In genomic region chr4:15427126-15427525, GRCh38 we compare ENCODE assay signal across 21 cellular contexts. TPM values are rescaled to one million over a fixed set of nuclear protein-coding genes. Genes with fewer than 3 reads are reported as not detected.
DNase-seq lines count a peak whose midpoint lies in the region; ATAC-seq, FAIRE-seq and TF ChIP-seq lines count a peak whose summit lies in the region.
"Had no signal": no experiment of that assay in that cellular context is flagged by ENCODE, and none has a peak within 500 bp of the region (broad histone marks: within the 10 kb centered on the region; RNA-seq: fewer than 3 reads in every experiment).

No MANE protein-coding gene starts in this region.

- H2AFZ ChIP-seq in HepG2 (ENCODE audit: low read length) (no peak overlapping the region), H9 (ENCODE audit: low read length) (no peak overlapping the region), GM23248 (no peak overlapping the region)
- H2AFZ ChIP-seq: GM23338 had no signal

- H3K27me3 ChIP-seq in HepG2 (ENCODE audit: control insufficient read depth in 1 of 2, insufficient read depth in 2 of 2, low read length in 2 of 2) = no peaks in the 10 kb centered on the region
- no peaks in the 10 kb centered on the region for H3K27me3 ChIP-seq in right lobe of liver
- no peaks in the 10 kb centered on the region for H3K27me3 ChIP-seq in gastroesophageal sphincter
- no peaks in the 10 kb centered on the region for H3K27me3 ChIP-seq in gastrocnemius medialis
- no peaks in the 10 kb centered on the region; the same call in 1 of the 2 replicates for H3K27me3 ChIP-seq in H9 (ENCODE audit: insufficient read depth, low read length)
- H3K27me3 ChIP-seq in GM23248 (replicated peaks; ENCODE audit: insufficient read depth) = peaks cover 3% of the 10 kb centered on the region; the same call in 1 of the 2 replicates
- H3K27me3 ChIP-seq: BLaER1 treated with 17β-estradiol and CSF1 and Interleukin-3, amounts not matched to agents 10 nM and 100 nM; neutrophil had no signal

- 2% methylated on average over 4 of the region's 4 CpGs for WGBS in HepG2 (ENCODE audit: low lambda C conversion rate)
- WGBS in right lobe of liver (ENCODE audit: insufficient coverage, low coverage, low lambda C conversion rate, missing lambda C conversion rate) = 39% methylated on average over 4 of the region's 4 CpGs
- 46 to 58% methylated on average over 4 of the region's 4 CpGs for WGBS in gastroesophageal sphincter (ENCODE audit: low coverage in 1 of 2), 2 donors
- WGBS in H9 (ENCODE audit: extremely low coverage, insufficient read length, low lambda C conversion rate) = no CpG with 5 or more reads among the region's 4 CpGs
- WGBS in GM23248 (ENCODE audit: low coverage in 1 of 2, low lambda C conversion rate in 2 of 2, missing lambda C conversion rate in 2 of 2), 2 experiments = 50 to 60% methylated on average over 4 of the region's 4 CpGs

- TF ChIP-seq RAD21 in HepG2 (CRISPR knock-in tag; IDR thresholded peaks at IDR 0.05) = no peak

- H4K20me1 ChIP-seq in HepG2 (ENCODE audit: insufficient read depth, low read length) = no peaks in the 10 kb centered on the region
- no peaks in the 10 kb centered on the region for H4K20me1 ChIP-seq in H9 (ENCODE audit: control insufficient read depth, insufficient read depth, insufficient read length)
- H4K20me1 ChIP-seq in GM23248 (ENCODE audit: insufficient read depth) = no peaks in the 10 kb centered on the region
- H4K20me1 ChIP-seq: BLaER1 treated with 17β-estradiol and CSF1 and Interleukin-3, amounts not matched to agents 10 nM and 100 nM had no signal

- H3K56ac ChIP-seq in H9 (ENCODE audit: insufficient read length, low read depth, low read length) = no peak overlapping the region

- no peak overlapping the region for H3K23ac ChIP-seq in H9 (ENCODE audit: insufficient read length, low read depth, low read length)

- no peak overlapping the region for H2BK12ac ChIP-seq in H9 (ENCODE audit: insufficient read length, low read depth, low read length)

- no peak overlapping the region for H2BK20ac ChIP-seq in H9 (ENCODE audit: low read depth, low read length, poor library complexity, severe bottlenecking)

- H3K4me3 ChIP-seq in HepG2 (replicated peaks in 1 of 3; ENCODE audit: insufficient read depth in 1 of 3, low read depth in 2 of 3, low read length in 3 of 3) (no peak overlapping the region), right lobe of liver (no peak overlapping the region), gastroesophageal sphincter (peak overlapping the region; percentile 29 to 32), gastrocnemius medialis (no peak overlapping the region), GM23248 (no peak overlapping the region)
- H3K4me3 ChIP-seq: A549; BLaER1 treated with 17β-estradiol and CSF1 and Interleukin-3, amounts not matched to agents 10 nM and 100 nM; GM23338 had no signal

- H3K9ac ChIP-seq in HepG2 (ENCODE audit: insufficient read depth, low read depth, low read length) = no peak overlapping the region
- H3K9ac ChIP-seq in H9 (ENCODE audit: extremely low read depth, insufficient read length, low read length) = no peak overlapping the region
- no peak overlapping the region for H3K9ac ChIP-seq in GM23248
- H3K9ac ChIP-seq: BLaER1 treated with 17β-estradiol and CSF1 and Interleukin-3, amounts not matched to agents 10 nM and 100 nM had no signal

- H3K79me2 ChIP-seq in HepG2 (ENCODE audit: insufficient read depth, low read length) (no peaks in the 10 kb centered on the region), H9 (ENCODE audit: insufficient read depth, low read length) (no peaks in the 10 kb centered on the region), GM23248 (ENCODE audit: insufficient read depth) (no peaks in the 10 kb centered on the region)

- CTCF ChIA-PET in HepG2 (lab: Yijun Ruan, JAX; ENCODE audit: low intra/inter-chr PET ratio, low total read pairs) = no interaction called here

- POLR2A ChIA-PET in HepG2 (lab: Yijun Ruan, JAX) = no interaction called here

- no peak for FAIRE-seq in HepG2 (lab: Jason Lieb, UNC)
- FAIRE-seq: A549, TTC549 had no signal

- H2BK5ac ChIP-seq in H9 (ENCODE audit: insufficient read length, low read length) = no peak overlapping the region

- H2BK120ac ChIP-seq in H9 (ENCODE audit: low read depth, low read length, poor library complexity, severe bottlenecking) = no peak overlapping the region

- H2AK5ac ChIP-seq in H9 (ENCODE audit: insufficient read length, low read length) = no peak overlapping the region

- H4K91ac ChIP-seq in H9 (ENCODE audit: insufficient read length, low read depth, low read length) = no peak overlapping the region

- H3K9me3 ChIP-seq in HepG2 (ENCODE audit: low read length) (no peaks in the 10 kb centered on the region), right lobe of liver (no peaks in the 10 kb centered on the region), gastroesophageal sphincter (no peaks in the 10 kb centered on the region), gastrocnemius medialis (no peaks in the 10 kb centered on the region), H9 (ENCODE audit: control insufficient read depth, low read depth, low read length) (no peaks in the 10 kb centered on the region), GM23248 (ENCODE audit: low read depth) (no peaks in the 10 kb centered on the region)
- H3K9me3 ChIP-seq: A549, neutrophil had no signal

- no peak overlapping the region for H3K4me3 Mint-ChIP-seq in H9
- H3K4me3 Mint-ChIP-seq: activated CD8-positive, alpha-beta memory T cell treated with anti-CD3 and anti-CD28 coated beads, Interleukin-2, amount 10 ng/mL, durations not matched to agents 7 days and 5 days; GM23338; stimulated activated effector memory CD8-positive, alpha-beta T cell treated with anti-CD3 and anti-CD28 coated beads, Interleukin-12 subunit alpha, Interleukin-12 subunit beta, amount 100 ng/mL, for 72 hours had no signal

- no peak overlapping the region for H3K18ac ChIP-seq in H9 (ENCODE audit: insufficient read length, low read depth, low read length)

- H3T11ph ChIP-seq in H9 (ENCODE audit: low read length) = no peak overlapping the region

- no peak overlapping the region for H2BK15ac ChIP-seq in H9 (ENCODE audit: low read depth, low read length)

- no peak overlapping the region for H4K8ac ChIP-seq in H9 (replicated peaks; ENCODE audit: insufficient read length, low read depth, low read length)

- TF ChIP-seq POLR2A in HepG2 (IDR thresholded peaks at IDR 0.05; ENCODE audit: insufficient read depth in 1 of 2, low read depth in 2 of 2, low read length in 2 of 2) (no peak), right lobe of liver (IDR thresholded peaks at IDR 0.05) (no peak), gastroesophageal sphincter (IDR thresholded peaks at IDR 0.05) (no peak), gastrocnemius medialis (IDR thresholded peaks at IDR 0.05) (no peak)

- no peaks in the 10 kb centered on the region for H3K4me1 Mint-ChIP-seq in H9
- H3K4me1 Mint-ChIP-seq: GM23338 had no signal

- no peaks in the 10 kb centered on the region for H3F3A ChIP-seq in GM23248 (ENCODE audit: insufficient read depth)

- in situ Hi-C loops in HepG2 (cut with HindIII; ENCODE audit: extremely low pct_ligation_motif_present, low pct_unique_long_range_greater_than_20kb) = no loop called here
- in situ Hi-C loops in gastrocnemius medialis (cut with MboI; ENCODE audit: low sequenced_read_pairs in 4 of 4) = no loop called here
- in situ Hi-C loops in GM23248 (cut with MboI) = no loop called here

- no peaks in the 10 kb centered on the region for H3K9me2 ChIP-seq in GM23248 (ENCODE audit: insufficient read depth)

- no peak for TF ChIP-seq EP300 in HepG2 (IDR thresholded peaks at IDR 0.05; ENCODE audit: low read depth in 2 of 2, low read length in 2 of 2)
- no peak for TF ChIP-seq EP300 in HepG2 (CRISPR knock-in tag; IDR thresholded peaks at IDR 0.05; ENCODE audit: borderline replicate concordance)
- TF ChIP-seq EP300 in gastroesophageal sphincter (IDR thresholded peaks at IDR 0.05) = no peak

- H3K27ac ChIP-seq in HepG2 (ENCODE audit: extremely low read length, insufficient read depth, low read length) = no peak overlapping the region
- H3K27ac ChIP-seq in right lobe of liver = no peak overlapping the region
- peak overlapping the region; percentile 48 to 82 (median 74) for H3K27ac ChIP-seq in gastroesophageal sphincter
- peak overlapping the region in 3 of 4 donors; percentile 15 to 44 (median 40) for H3K27ac ChIP-seq in gastrocnemius medialis
- H3K27ac ChIP-seq in H9 (ENCODE audit: insufficient read length, low read depth, low read length) = no peak overlapping the region
- no peak overlapping the region for H3K27ac ChIP-seq in GM23248
- H3K27ac ChIP-seq: A549; BLaER1 treated with 17β-estradiol and CSF1 and Interleukin-3, amounts not matched to agents 10 nM and 100 nM; neutrophil had no signal

- no peaks in the 10 kb centered on the region; the same call in 1 of the 2 replicates for H3K27me3 Mint-ChIP-seq in H9 (ENCODE audit: low read depth)

- intact Hi-C loops in HepG2 (cut with micrococcal nuclease; ENCODE audit: unreplicated experiment) (no loop called here), right lobe of liver (cut with DNase I) (no loop called here), gastrocnemius medialis (cut with DNase I; ENCODE audit: low total_unique reads) (no loop called here)

- DNase-seq in HepG2 (ENCODE audit: low spot score) (no peak), right lobe of liver (no peak), gastrocnemius medialis (no peak), activated T-cell treated with anti-CD3 and anti-CD28 coated beads for 4 hours (no peak), inferior parietal cortex (ENCODE audit: extremely low spot score) (no peak), H9 (no peak), GM23248 (no peak)
- DNase-seq: activated CD4-positive, alpha-beta T cell treated with anti-CD3 and anti-CD28 coated beads for 4 hours; activated CD8-positive, alpha-beta memory T cell treated with anti-CD3 and anti-CD28 coated beads, Interleukin-2, amount 10 ng/mL, durations not matched to agents 7 days and 5 days; cerebellar nuclear complex; effector memory CD4-positive, alpha-beta T cell; NCI-H2171 treated with DMSO at 0.1 percent for 48 hours; NCI-H69 had no signal

- no peak overlapping the region for H3K14ac ChIP-seq in H9 (ENCODE audit: insufficient read depth, low read length)

- H3K23me2 ChIP-seq in H9 (ENCODE audit: insufficient read length, low read depth, low read length, poor library complexity, severe bottlenecking) = no peaks in the 10 kb centered on the region

- no peaks in the 10 kb centered on the region for H3K36me3 ChIP-seq in HepG2 (replicated peaks in 1 of 2; ENCODE audit: control insufficient read depth in 1 of 2, insufficient read depth in 2 of 2, low read length in 2 of 2)
- no peaks in the 10 kb centered on the region for H3K36me3 ChIP-seq in right lobe of liver
- H3K36me3 ChIP-seq in gastroesophageal sphincter = no peaks in the 10 kb centered on the region
- H3K36me3 ChIP-seq in gastrocnemius medialis = no peaks in the 10 kb centered on the region
- H3K36me3 ChIP-seq in GM23248 (ENCODE audit: low read depth) = no peaks in the 10 kb centered on the region
- H3K36me3 ChIP-seq: neutrophil had no signal

- H3K9me3 Mint-ChIP-seq in H9 = no peaks in the 10 kb centered on the region; a peak in 1 of 5 replicates
- H3K9me3 Mint-ChIP-seq: activated T-helper 2 cell treated with anti-CD3 and anti-CD28 coated beads, Interferon-gamma antibody, Interleukin-2, Interleukin-4, amounts not matched to agents 10 μg/mL and 5 μg/mL and 100 μg/mL, durations not matched to agents 14 hours and 24 hours and 36 hours; GM23338; stimulated activated effector memory CD8-positive, alpha-beta T cell treated with anti-CD3 and anti-CD28 coated beads, Interleukin-12 subunit alpha, Interleukin-12 subunit beta, amount 100 ng/mL, for 72 hours had no signal

- H3K4me2 ChIP-seq in HepG2 (ENCODE audit: low read depth, low read length) (no peak overlapping the region), H9 (ENCODE audit: insufficient read depth, insufficient read length, low read length) (no peak overlapping the region), GM23248 (ENCODE audit: unreplicated experiment) (no peak overlapping the region)
- H3K4me2 ChIP-seq: A549; BLaER1 treated with 17β-estradiol and CSF1 and Interleukin-3, amounts not matched to agents 10 nM and 100 nM; GM23338 had no signal

- no TSS peak for BruUV-seq in HepG2 (replicated peaks; lab: Mats Ljungman, UMichigan)

- H3K79me1 ChIP-seq in H9 (ENCODE audit: insufficient read depth, low read depth, low read length, poor library complexity, severe bottlenecking) = no peaks in the 10 kb centered on the region

- H3K4ac ChIP-seq in H9 (ENCODE audit: low read depth, low read length) = no peak overlapping the region

- H3K27ac Mint-ChIP-seq in H9 = no peak overlapping the region
- H3K27ac Mint-ChIP-seq: activated CD8-positive, alpha-beta memory T cell treated with anti-CD3 and anti-CD28 coated beads, Interleukin-2, amount 10 ng/mL, durations not matched to agents 7 days and 5 days; activated T-helper 2 cell treated with anti-CD3 and anti-CD28 coated beads, Interferon-gamma antibody, Interleukin-2, Interleukin-4, amounts not matched to agents 10 μg/mL and 5 μg/mL and 100 μg/mL, durations not matched to agents 14 hours and 24 hours and 36 hours; GM23338; stimulated activated effector memory CD8-positive, alpha-beta T cell treated with anti-CD3 and anti-CD28 coated beads, Interleukin-12 subunit alpha, Interleukin-12 subunit beta, amount 100 ng/mL, for 72 hours had no signal

- no peak for TF ChIP-seq CTCF in HepG2 (CRISPR knock-in tag; IDR thresholded peaks at IDR 0.05)
- TF ChIP-seq CTCF in right lobe of liver (IDR thresholded peaks at IDR 0.05) = no peak
- TF ChIP-seq CTCF in gastroesophageal sphincter (IDR thresholded peaks at IDR 0.05) = no peak
- no peak for TF ChIP-seq CTCF in gastrocnemius medialis (IDR thresholded peaks at IDR 0.05 in 4 of 5, conservative IDR thresholded peaks at IDR 0.05 in 1 of 5)
- no peak for TF ChIP-seq CTCF in H9 (conservative IDR thresholded peaks at IDR 0.05)

- no peaks in the 10 kb centered on the region; a peak in 1 of 7 replicates for H3K36me3 Mint-ChIP-seq in H9 (ENCODE audit: insufficient read depth in 1 of 3, low read depth in 3 of 3)
- H3K36me3 Mint-ChIP-seq: activated CD8-positive, alpha-beta memory T cell treated with anti-CD3 and anti-CD28 coated beads, Interleukin-2, amount 10 ng/mL, durations not matched to agents 7 days and 5 days; stimulated activated effector memory CD8-positive, alpha-beta T cell treated with anti-CD3 and anti-CD28 coated beads, Interleukin-12 subunit alpha, Interleukin-12 subunit beta, amount 100 ng/mL, for 72 hours had no signal

- no peak for ATAC-seq in HepG2
- no peak for ATAC-seq in right lobe of liver
- no peak for ATAC-seq in gastroesophageal sphincter
- no peak for ATAC-seq in gastrocnemius medialis
- ATAC-seq: A549; activated CD8-positive, alpha-beta memory T cell treated with anti-CD3 and anti-CD28 coated beads, Interleukin-2, amount 10 ng/mL, durations not matched to agents 7 days and 5 days; GM23338; stimulated activated effector memory CD8-positive, alpha-beta T cell treated with anti-CD3 and anti-CD28 coated beads, Interleukin-12 subunit alpha, Interleukin-12 subunit beta, amount 100 ng/mL, for 72 hours had no signal

- H4K5ac ChIP-seq in H9 (ENCODE audit: insufficient read length, low read depth, low read length) = no peak overlapping the region

- H3K4me1 ChIP-seq in HepG2 (ENCODE audit: insufficient read depth, low read length) (no peaks in the 10 kb centered on the region), right lobe of liver (no peaks in the 10 kb centered on the region), gastroesophageal sphincter (peaks cover 4 to 67% (median 23%) of the 10 kb centered on the region in 3 donors), gastrocnemius medialis (no peaks in the 10 kb centered on the region), H9 (ENCODE audit: insufficient read depth, low read length) (no peaks in the 10 kb centered on the region), GM23248 (ENCODE audit: insufficient read depth) (no peaks in the 10 kb centered on the region)
- H3K4me1 ChIP-seq: A549 had no signal

RNA-seq across cellular contexts. Expression of gene C1QTNF7, which starts 0.7 kb away (rescaled TPM):
- total RNA-seq in HepG2 (2016; rRNA removed; fragmentation: Illumina TruSeq; extraction: Trizol) (not detected in 2 replicates), right lobe of liver (1 to 10 TPM in 1 of 6 experiments, under 1 TPM in 5; 0.15 to 1.2 (median 0.27) TPM), gastroesophageal sphincter (10 to 100 TPM; 21.1 to 52.1 (median 37.6) TPM), gastrocnemius medialis (10 to 100 TPM in 1 of 4 donors, under 1 TPM in 3; 0.29 to 11.6 (median 0.72) TPM), H9 (2021) (not detected in 2 replicates)
- total RNA-seq in HepG2 (2016; cell fraction: cytosol; rRNA removed; fragmentation: Illumina TruSeq; extraction: Trizol; ENCODE audit: low read depth) = not detected in 2 replicates
- total RNA-seq in HepG2 (2016; cell fraction: insoluble cytoplasmic fraction; rRNA removed; fragmentation: Illumina TruSeq; extraction: Trizol) = not detected in 2 replicates
- not detected in 2 replicates for total RNA-seq in HepG2 (2016; cell fraction: membrane; rRNA removed; fragmentation: Illumina TruSeq; extraction: Trizol)
- not detected in 2 replicates for total RNA-seq in HepG2 (2016; cell fraction: nucleus; rRNA removed; fragmentation: Illumina TruSeq; extraction: Trizol)
- polyA plus RNA-seq in HepG2 (2011; rRNA removed) (not detected in 2 replicates), GM23248 (2016; fragmentation: Nextera tagmentation; extraction: Ambion mirVana) (not detected in 2 replicates)
- not detected in 2 replicates for polyA plus RNA-seq in HepG2 (2011; cell fraction: cytosol; rRNA removed)
- not detected in 2 replicates for polyA plus RNA-seq in HepG2 (2011; cell fraction: nucleus; rRNA removed)
- not detected in 2 replicates for polyA plus RNA-seq in HepG2 (2012)
- polyA plus RNA-seq in HepG2 (2016; cell fraction: cytosol; fragmentation: Illumina TruSeq; extraction: Trizol; ENCODE audit: low read depth) = not detected in 2 replicates
- not detected in 2 replicates for polyA plus RNA-seq in HepG2 (2016; cell fraction: insoluble cytoplasmic fraction; fragmentation: Illumina TruSeq; extraction: Trizol; ENCODE audit: low read depth)
- polyA plus RNA-seq in HepG2 (2016; cell fraction: membrane; fragmentation: Illumina TruSeq; extraction: Trizol; ENCODE audit: low read depth) = not detected in 2 replicates
- not detected in 2 replicates for polyA plus RNA-seq in HepG2 (2016; cell fraction: nucleus; fragmentation: Illumina TruSeq; extraction: Trizol; ENCODE audit: insufficient read depth, low read depth)
- polyA minus RNA-seq in HepG2 (2011; rRNA and poly(A)+ RNA removed; ENCODE audit: low replicate concordance) = not detected in 2 replicates
- not detected in 2 replicates for polyA minus RNA-seq in HepG2 (2011; cell fraction: cytosol; rRNA and poly(A)+ RNA removed)
- polyA minus RNA-seq in HepG2 (2011; cell fraction: nucleus; rRNA and poly(A)+ RNA removed) = not detected in 2 replicates
- not detected in 2 replicates for total RNA-seq in GM23248 (2014; rRNA removed; shearing (Covaris generic))
- total RNA-seq: activated CD8-positive, alpha-beta memory T cell treated with anti-CD3 and anti-CD28 coated beads, Interleukin-2, amount 10 ng/mL, durations not matched to agents 7 days and 5 days; activated T-helper 2 cell treated with anti-CD3 and anti-CD28 coated beads, Interferon-gamma antibody, Interleukin-2, Interleukin-4, amounts not matched to agents 10 μg/mL and 5 μg/mL and 100 μg/mL, durations not matched to agents 14 hours and 24 hours and 36 hours; GM23338 had no signal
- polyA plus RNA-seq: A549, GM23338 had no signal

RNA-seq across cellular contexts. Expression of gene CC2D2A, which starts 42.6 kb away (rescaled TPM):
- total RNA-seq in HepG2 (2016; rRNA removed; fragmentation: Illumina TruSeq; extraction: Trizol) = 6.5 and 7.2 TPM in 2 replicates
- 1.8 and 1.9 TPM in 2 replicates for total RNA-seq in HepG2 (2016; cell fraction: cytosol; rRNA removed; fragmentation: Illumina TruSeq; extraction: Trizol; ENCODE audit: low read depth)
- total RNA-seq in HepG2 (2016; cell fraction: insoluble cytoplasmic fraction; rRNA removed; fragmentation: Illumina TruSeq; extraction: Trizol) = 7.4 and 8.8 TPM in 2 replicates
- 3.2 and 3.5 TPM in 2 replicates for total RNA-seq in HepG2 (2016; cell fraction: membrane; rRNA removed; fragmentation: Illumina TruSeq; extraction: Trizol)
- 8.4 and 12.6 TPM in 2 replicates for total RNA-seq in HepG2 (2016; cell fraction: nucleus; rRNA removed; fragmentation: Illumina TruSeq; extraction: Trizol)
- 2.4 and 4.2 TPM in 2 replicates for polyA plus RNA-seq in HepG2 (2011; rRNA removed)
- 1.4 and 3.5 TPM in 2 replicates for polyA plus RNA-seq in HepG2 (2011; cell fraction: cytosol; rRNA removed)
- polyA plus RNA-seq in HepG2 (2011; cell fraction: nucleus; rRNA removed) = 5.0 and 6.6 TPM in 2 replicates
- polyA plus RNA-seq in HepG2 (2012) = 2.4 and 4.9 TPM in 2 replicates
- polyA plus RNA-seq in HepG2 (2016; cell fraction: cytosol; fragmentation: Illumina TruSeq; extraction: Trizol; ENCODE audit: low read depth) = 1.2 TPM in 2 replicates
- polyA plus RNA-seq in HepG2 (2016; cell fraction: insoluble cytoplasmic fraction; fragmentation: Illumina TruSeq; extraction: Trizol; ENCODE audit: low read depth) = 6.8 and 6.9 TPM in 2 replicates
- 1.3 and 2.0 TPM in 2 replicates for polyA plus RNA-seq in HepG2 (2016; cell fraction: membrane; fragmentation: Illumina TruSeq; extraction: Trizol; ENCODE audit: low read depth)
- 9.0 and 12.6 TPM in 2 replicates for polyA plus RNA-seq in HepG2 (2016; cell fraction: nucleus; fragmentation: Illumina TruSeq; extraction: Trizol; ENCODE audit: insufficient read depth, low read depth)
- 2.0 and 7.9 TPM in 2 replicates for polyA minus RNA-seq in HepG2 (2011; rRNA and poly(A)+ RNA removed; ENCODE audit: low replicate concordance)
- 2.5 and 2.9 TPM in 2 replicates for polyA minus RNA-seq in HepG2 (2011; cell fraction: cytosol; rRNA and poly(A)+ RNA removed)
- polyA minus RNA-seq in HepG2 (2011; cell fraction: nucleus; rRNA and poly(A)+ RNA removed) = 8.5 and 10.7 TPM in 2 replicates
- total RNA-seq in right lobe of liver = 1 to 10 TPM; 1.7 to 6.5 (median 3.2) TPM
- total RNA-seq in gastroesophageal sphincter = 10 to 100 TPM; 31.8 to 80.5 (median 58.0) TPM
- total RNA-seq in gastrocnemius medialis = 1 to 10 TPM; 1.1 to 4.0 (median 2.9) TPM
- total RNA-seq in H9 (2021) = 10.4 and 13.5 TPM in 2 replicates
- total RNA-seq in GM23248 (2014; rRNA removed; shearing (Covaris generic)) = 10.2 and 19.5 TPM in 2 replicates
- 11.5 and 12.2 TPM in 2 replicates for polyA plus RNA-seq in GM23248 (2016; fragmentation: Nextera tagmentation; extraction: Ambion mirVana)
- total RNA-seq: activated CD8-positive, alpha-beta memory T cell treated with anti-CD3 and anti-CD28 coated beads, Interleukin-2, amount 10 ng/mL, durations not matched to agents 7 days and 5 days; activated T-helper 2 cell treated with anti-CD3 and anti-CD28 coated beads, Interferon-gamma antibody, Interleukin-2, Interleukin-4, amounts not matched to agents 10 μg/mL and 5 μg/mL and 100 μg/mL, durations not matched to agents 14 hours and 24 hours and 36 hours had no signal

Comparison
In these comparisons a context has a peak if more than half of its experiments do, and no peak if none do; other contexts are left out.
1. H3K27ac ChIP-seq: peak in gastroesophageal sphincter (4 of 4) and gastrocnemius medialis (3 of 4); none in HepG2 (single experiment), right lobe of liver (0 of 3), H9 (single experiment) and GM23248 (single experiment).
2. H3K4me3 ChIP-seq: peak in gastroesophageal sphincter (2 of 2); none in HepG2 (0 of 3), right lobe of liver (0 of 3), gastrocnemius medialis (0 of 4) and GM23248 (single experiment).